Comparison of ENCODE assay signal across 11 cellular contexts in the genomic region with DNA sequence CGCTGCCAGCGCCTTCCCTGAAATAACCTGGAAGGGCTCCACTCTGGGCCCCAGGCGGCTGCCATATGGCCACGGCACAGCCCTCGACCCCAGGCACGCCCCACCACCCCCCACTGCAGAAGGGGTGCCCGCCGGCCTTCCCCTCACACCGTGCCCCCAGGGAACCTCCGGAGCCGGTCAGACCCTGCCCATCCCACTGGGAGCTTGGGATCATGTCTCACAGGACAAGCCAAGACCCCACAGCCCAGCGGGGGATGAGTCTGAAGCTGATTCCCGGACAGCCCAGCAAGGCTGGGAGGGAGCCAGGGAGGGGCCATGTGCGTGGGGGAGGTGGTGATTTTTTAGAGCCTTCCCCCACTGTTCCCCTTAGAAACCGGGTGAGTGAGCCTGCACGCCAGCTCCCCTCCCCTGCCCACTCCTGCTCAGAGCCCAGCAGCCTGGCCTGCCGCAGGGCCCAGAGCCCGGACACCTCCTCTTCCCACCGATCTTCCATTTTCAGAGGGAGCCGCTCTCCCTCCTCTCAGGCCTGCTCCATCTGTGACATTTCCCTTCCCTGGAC. TPM values are rescaled to one million over a fixed set of nuclear protein-coding genes. Genes with fewer than 3 reads are reported as not detected.
DNase-seq lines count a peak whose midpoint lies in the region; ATAC-seq, FAIRE-seq and TF ChIP-seq lines count a peak whose summit lies in the region.
"Had no signal": no experiment of that assay in that cellular context is flagged by ENCODE, and none has a peak within 500 bp of the region (broad histone marks: within the 10 kb centered on the region; RNA-seq: fewer than 3 reads in every experiment).

No MANE protein-coding gene starts in this region.

- FAIRE-seq in HTR-8/SVneo (lab: Jason Lieb, UNC): no peak

- H3K27me3 ChIP-seq in NT2/D1 (ENCODE audit: insufficient read depth, insufficient read length) (peaks cover 45% of the 10 kb centered on the region), iPS-20b (ENCODE audit: insufficient read depth, low read length) (peaks cover 81% of the 10 kb centered on the region), gastrocnemius medialis (peaks cover 19 to 34% (median 31%) of the 10 kb centered on the region in 3 donors)
- H3K27me3 ChIP-seq: SJSA1 had no signal

- H3K4me3 ChIP-seq in GM12864 (ENCODE audit: low read depth, low read length) (peak overlapping the region; percentile 43), NT2/D1 (ENCODE audit: insufficient read length, low read depth) (peak overlapping the region; percentile 72), iPS-20b (ENCODE audit: low read length) (peak overlapping the region; percentile 78), gastrocnemius medialis (peak overlapping the region in 3 of 4 donors; percentile 28 to 37 (median 32))
- H3K4me3 ChIP-seq: MG63, right lobe of liver, SJSA1 had no signal

- H3K9me3 ChIP-seq in NT2/D1 (ENCODE audit: insufficient read depth, low read length) (no peaks in the 10 kb centered on the region), iPS-20b (ENCODE audit: insufficient read depth, low read depth, low read length) (no peaks in the 10 kb centered on the region; the same call in 1 of the 2 replicates), gastrocnemius medialis (no peaks in the 10 kb centered on the region)
- H3K9me3 ChIP-seq: MG63, right lobe of liver, SJSA1 had no signal

- peak overlapping the region; percentile 79 for H3K9ac ChIP-seq in NT2/D1 (ENCODE audit: insufficient read length, low read depth)
- no peak overlapping the region for H3K9ac ChIP-seq in iPS-20b (ENCODE audit: low read depth, low read length)

- H3K4me1 ChIP-seq in NT2/D1 (ENCODE audit: insufficient read depth, insufficient read length) (peaks cover 9% of the 10 kb centered on the region), iPS-20b (ENCODE audit: insufficient read depth, low read length) (peaks cover 9% of the 10 kb centered on the region; the same call in 1 of the 2 replicates), gastrocnemius medialis (peaks cover 5 to 6% of the 10 kb centered on the region in 2 donors)
- H3K4me1 ChIP-seq: SJSA1 had no signal

- DNase-seq in GM12864 (ENCODE audit: low read depth) (no peak), NT2/D1 (ENCODE audit: low read depth, low spot score) (no peak), gastrocnemius medialis (no peak), HTR-8/SVneo (ENCODE audit: insufficient read length, low spot score) (no peak)
- DNase-seq in NK-92 treated with Interleukin-12 subunit alpha and Interleukin-12 subunit beta, amount 100 ng/mL, for 24 hours (lab: John Stamatoyannopoulos, UW): no peak
- DNase-seq: MG63, right lobe of liver had no signal

- TF ChIP-seq POLR2A in gastrocnemius medialis (IDR thresholded peaks at IDR 0.05): no peak

- no peak overlapping the region for H3K27ac ChIP-seq in iPS-20b (ENCODE audit: low read length)
- H3K27ac ChIP-seq in gastrocnemius medialis: no peak overlapping the region
- H3K27ac ChIP-seq: right lobe of liver, SJSA1 had no signal

- H3K36me3 ChIP-seq in NT2/D1 (ENCODE audit: insufficient read depth, insufficient read length, low read length): no peaks in the 10 kb centered on the region
- H3K36me3 ChIP-seq in iPS-20b (ENCODE audit: insufficient read depth, low read depth, low read length): no peaks in the 10 kb centered on the region
- H3K36me3 ChIP-seq in gastrocnemius medialis: no peaks in the 10 kb centered on the region
- H3K36me3 ChIP-seq: MG63, right lobe of liver, SJSA1 had no signal

- in situ Hi-C loops in gastrocnemius medialis (cut with MboI; ENCODE audit: low sequenced_read_pairs in 4 of 4): no loop called here

- TF ChIP-seq CTCF in GM12864 (IDR thresholded peaks at IDR 0.05; ENCODE audit: low read depth, low read length, missing control alignments) (no peak), gastrocnemius medialis (IDR thresholded peaks at IDR 0.05 in 4 of 5, conservative IDR thresholded peaks at IDR 0.05 in 1 of 5) (no peak)

- ATAC-seq in gastrocnemius medialis (no peak), esophagus mucosa (no peak), HG03159 (IDR thresholded peaks at IDR 0.05; ENCODE audit: unreplicated experiment) (no peak)

- intact Hi-C loops in gastrocnemius medialis (cut with DNase I; ENCODE audit: low total_unique reads): no loop called here

RNA-seq across cellular contexts. Expression of gene RIMBP2, which starts 1.4 kb away (rescaled TPM):
- 1 to 10 TPM in 2 of 4 donors, under 1 TPM in 1, not detected in 1; 0.76 to 2.2 (median 1.2) TPM for total RNA-seq in gastrocnemius medialis
- 2.3 TPM for total RNA-seq in esophagus mucosa
